ENCODE assay signal across 1 cellular context in the genomic region with DNA sequence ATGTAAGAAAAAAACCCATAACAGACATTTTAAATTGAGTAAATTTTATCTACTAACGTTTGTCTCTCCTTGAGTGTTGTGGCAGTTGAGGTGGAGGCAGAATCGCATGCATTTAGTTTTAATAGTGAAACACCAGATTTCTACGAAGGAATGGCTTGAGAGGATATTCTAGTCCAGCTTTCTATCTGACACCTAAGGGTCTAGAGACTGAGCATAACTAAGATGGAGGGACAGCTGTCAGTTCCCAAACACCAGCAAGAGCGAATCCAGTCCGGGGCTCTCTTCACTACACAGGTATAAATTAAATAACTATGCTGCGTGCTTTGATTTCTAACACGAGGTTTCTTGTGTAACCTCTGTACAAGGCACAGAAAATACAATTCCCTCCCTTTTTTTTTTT.
TF ChIP-seq lines count a peak whose summit lies in the region.

No MANE protein-coding gene starts in this region.

TF ChIP-seq in HCT116, 20 proteins besides CTCF, POLR2A, EP300 and RAD21 (continued from another document):
- TF ChIP-seq, protein P1, sequence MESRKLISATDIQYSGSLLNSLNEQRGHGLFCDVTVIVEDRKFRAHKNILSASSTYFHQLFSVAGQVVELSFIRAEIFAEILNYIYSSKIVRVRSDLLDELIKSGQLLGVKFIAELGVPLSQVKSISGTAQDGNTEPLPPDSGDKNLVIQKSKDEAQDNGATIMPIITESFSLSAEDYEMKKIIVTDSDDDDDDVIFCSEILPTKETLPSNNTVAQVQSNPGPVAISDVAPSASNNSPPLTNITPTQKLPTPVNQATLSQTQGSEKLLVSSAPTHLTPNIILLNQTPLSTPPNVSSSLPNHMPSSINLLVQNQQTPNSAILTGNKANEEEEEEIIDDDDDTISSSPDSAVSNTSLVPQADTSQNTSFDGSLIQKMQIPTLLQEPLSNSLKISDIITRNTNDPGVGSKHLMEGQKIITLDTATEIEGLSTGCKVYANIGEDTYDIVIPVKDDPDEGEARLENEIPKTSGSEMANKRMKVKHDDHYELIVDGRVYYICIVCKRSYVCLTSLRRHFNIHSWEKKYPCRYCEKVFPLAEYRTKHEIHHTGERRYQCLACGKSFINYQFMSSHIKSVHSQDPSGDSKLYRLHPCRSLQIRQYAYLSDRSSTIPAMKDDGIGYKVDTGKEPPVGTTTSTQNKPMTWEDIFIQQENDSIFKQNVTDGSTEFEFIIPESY (IDR thresholded peaks at IDR 0.05; ENCODE audit: extremely low read depth, insufficient replicate concordance, low read length) = no peak
- TF ChIP-seq FOSL1 (IDR thresholded peaks at IDR 0.05; ENCODE audit: low read depth) = no peak
- TF ChIP-seq CBX3 (IDR thresholded peaks at IDR 0.05; ENCODE audit: low read depth) = no peak
- no peak for TF ChIP-seq JUND (IDR thresholded peaks at IDR 0.05)
- TF ChIP-seq SP1 (IDR thresholded peaks at IDR 0.05; ENCODE audit: low read depth) = no peak
- no peak for TF ChIP-seq SRF (IDR thresholded peaks at IDR 0.05; ENCODE audit: low read depth)
- no peak for TF ChIP-seq ZFX (IDR thresholded peaks at IDR 0.05)
- no peak for TF ChIP-seq EZH2 (IDR thresholded peaks at IDR 0.05)
- no peak for TF ChIP-seq ELF1 (IDR thresholded peaks at IDR 0.05; ENCODE audit: borderline replicate concordance, low read depth)
- TF ChIP-seq, protein P2, sequence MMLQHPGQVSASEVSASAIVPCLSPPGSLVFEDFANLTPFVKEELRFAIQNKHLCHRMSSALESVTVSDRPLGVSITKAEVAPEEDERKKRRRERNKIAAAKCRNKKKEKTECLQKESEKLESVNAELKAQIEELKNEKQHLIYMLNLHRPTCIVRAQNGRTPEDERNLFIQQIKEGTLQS (IDR thresholded peaks at IDR 0.05) = no peak
- TF ChIP-seq ZNF274 (IDR thresholded peaks at IDR 0.05; ENCODE audit: low read depth, low read length) = no peak
- no peak for TF ChIP-seq YY1 (IDR thresholded peaks at IDR 0.05; ENCODE audit: extremely low read depth, insufficient replicate concordance, low read depth, low read length)
- TF ChIP-seq SIN3A (IDR thresholded peaks at IDR 0.05; ENCODE audit: low read depth) = no peak
- no peak for TF ChIP-seq EGR1 (IDR thresholded peaks at IDR 0.05; ENCODE audit: low read depth)
